ENCODE assay signal across 9 cellular contexts in the genomic region with DNA sequence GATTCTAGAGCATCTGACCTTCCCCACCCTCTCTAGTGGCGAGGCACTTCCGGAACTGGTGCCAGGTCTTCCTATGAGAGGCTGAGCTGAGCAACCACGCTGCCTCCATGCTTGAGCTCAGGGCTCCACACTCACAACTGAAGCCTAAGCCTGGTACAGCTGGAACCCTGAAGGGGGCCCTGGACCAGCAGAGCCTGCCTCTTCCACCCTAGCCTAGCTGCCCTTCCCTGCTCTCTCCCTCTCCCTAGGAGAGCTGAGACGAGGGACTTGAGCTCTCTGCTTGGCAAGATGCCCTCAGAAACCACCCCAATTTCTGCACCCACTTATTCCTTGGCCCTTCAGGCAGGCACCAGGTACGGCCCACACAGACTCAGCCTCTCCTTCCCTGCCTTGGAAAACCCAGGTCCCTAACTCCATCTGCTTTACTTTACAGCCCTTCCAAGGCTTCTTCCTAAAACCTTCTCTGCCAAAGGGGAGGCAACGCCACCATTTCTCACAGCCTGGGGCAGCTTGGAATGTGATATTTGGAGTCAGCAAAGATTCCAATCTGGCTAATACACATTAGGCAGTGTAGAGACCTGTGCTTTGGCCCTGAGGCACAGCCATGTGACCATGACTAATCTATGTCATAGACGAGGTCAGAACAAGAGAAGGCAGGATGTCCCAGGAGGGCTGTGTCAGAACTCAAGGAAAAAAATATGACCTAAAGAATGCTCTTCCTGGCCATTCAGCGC. TPM values are rescaled to one million over a fixed set of nuclear protein-coding genes. Genes with fewer than 3 reads are reported as not detected.
DNase-seq lines count a peak whose midpoint lies in the region; ATAC-seq and TF ChIP-seq lines count a peak whose summit lies in the region.
"Had no signal": no experiment of that assay in that cellular context is flagged by ENCODE, and none has a peak within 500 bp of the region (broad histone marks: within the 10 kb centered on the region; RNA-seq: fewer than 3 reads in every experiment).

No MANE protein-coding gene starts in this region.

- peaks cover 38% of the 10 kb centered on the region for H3K36me3 Mint-ChIP-seq in endothelial cell (ENCODE audit: low read depth, unreplicated experiment)
- H3K36me3 Mint-ChIP-seq in neural progenitor cell, result peaks cover 39% of the 10 kb centered on the region

- H3K9me3 ChIP-seq in neural progenitor cell (ENCODE audit: low read depth), result no peaks in the 10 kb centered on the region
- H3K9me3 ChIP-seq in WERI-Rb-1 (ENCODE audit: severe bottlenecking), result peaks cover under 1% of the 10 kb centered on the region
- H3K9me3 ChIP-seq: BLaER1 treated with 17β-estradiol and CSF1 and Interleukin-3, amounts not matched to agents 10 nM and 100 nM had no signal

- H3K27me3 ChIP-seq in neural progenitor cell, result no peaks in the 10 kb centered on the region
- no peaks in the 10 kb centered on the region for H3K27me3 ChIP-seq in WERI-Rb-1 (ENCODE audit: insufficient read depth, low read depth, severe bottlenecking)
- H3K27me3 ChIP-seq: BLaER1 treated with 17β-estradiol and CSF1 and Interleukin-3, amounts not matched to agents 10 nM and 100 nM had no signal

- no peak overlapping the region for H3K9ac ChIP-seq in neural progenitor cell
- H3K9ac ChIP-seq: BLaER1 treated with 17β-estradiol and CSF1 and Interleukin-3, amounts not matched to agents 10 nM and 100 nM had no signal

- peaks cover 25% of the 10 kb centered on the region for H3K4me1 Mint-ChIP-seq in endothelial cell (ENCODE audit: unreplicated experiment)
- peaks cover 22% of the 10 kb centered on the region for H3K4me1 Mint-ChIP-seq in neural progenitor cell

- H4K20me1 ChIP-seq in neural progenitor cell (ENCODE audit: low read depth), result peaks cover 3% of the 10 kb centered on the region

- ATAC-seq in GM18520 (IDR thresholded peaks at IDR 0.05; ENCODE audit: unreplicated experiment) (no peak), HG03280 (IDR thresholded peaks at IDR 0.05; ENCODE audit: unreplicated experiment) (no peak)

- H3K9me3 Mint-ChIP-seq in endothelial cell (ENCODE audit: unreplicated experiment), result no peaks in the 10 kb centered on the region
- H3K9me3 Mint-ChIP-seq in neural progenitor cell, result peaks cover 2% of the 10 kb centered on the region

- H3F3A ChIP-seq in neural progenitor cell (ENCODE audit: low read depth), result no peaks in the 10 kb centered on the region

- peak overlapping the region; percentile 69 for H3K4me3 Mint-ChIP-seq in endothelial cell (ENCODE audit: unreplicated experiment)
- no peak overlapping the region for H3K4me3 Mint-ChIP-seq in neural progenitor cell

- no peaks in the 10 kb centered on the region for H3K36me3 ChIP-seq in neural progenitor cell
- peaks cover 53% of the 10 kb centered on the region for H3K36me3 ChIP-seq in WERI-Rb-1

- TF ChIP-seq CTCF in endothelial cell (IDR thresholded peaks at IDR 0.05; ENCODE audit: unreplicated experiment), result no peak
- TF ChIP-seq CTCF in neural progenitor cell (IDR thresholded peaks at IDR 0.05), result no peak
- no peak for TF ChIP-seq CTCF in WERI-Rb-1 (IDR thresholded peaks at IDR 0.05; ENCODE audit: low read depth, low read length)

- H3K4me2 ChIP-seq in neural progenitor cell, result no peak overlapping the region

- H3K27me3 Mint-ChIP-seq in endothelial cell (ENCODE audit: unreplicated experiment), result peaks cover 6% of the 10 kb centered on the region
- peaks cover 10% of the 10 kb centered on the region for H3K27me3 Mint-ChIP-seq in neural progenitor cell (ENCODE audit: insufficient read depth, low read depth)

- H3K79me2 ChIP-seq in neural progenitor cell (ENCODE audit: low read depth), result peaks cover 19% of the 10 kb centered on the region

- peak; percentile 52 for DNase-seq in SIG-M5 treated with dmso at 0.1 percent for 504 hours (lab: John Stamatoyannopoulos, UW; ENCODE audit: unreplicated experiment)
- DNase-seq in SIG-M5 (lab: John Stamatoyannopoulos, UW), result no peak
- DNase-seq in NCI-H226, result peak; percentile 45
- no peak for DNase-seq in endothelial cell (ENCODE audit: low spot score)
- DNase-seq in neural progenitor cell (ENCODE audit: low spot score), result no peak
- no peak for DNase-seq in WERI-Rb-1

- no peak overlapping the region for H2AFZ ChIP-seq in neural progenitor cell (replicated peaks)

- H3K4me3 ChIP-seq in neural progenitor cell, result no peak overlapping the region
- H3K4me3 ChIP-seq in WERI-Rb-1 (ENCODE audit: low read depth, low read length), result no peak overlapping the region
- H3K4me3 ChIP-seq: BLaER1 treated with 17β-estradiol and CSF1 and Interleukin-3, amounts not matched to agents 10 nM and 100 nM had no signal

- H3K27ac ChIP-seq in neural progenitor cell (no peak overlapping the region), WERI-Rb-1 (no peak overlapping the region)

- no peaks in the 10 kb centered on the region for H3K4me1 ChIP-seq in neural progenitor cell

- H3K27ac Mint-ChIP-seq in endothelial cell (ENCODE audit: unreplicated experiment), result peak overlapping the region; percentile 44
- H3K27ac Mint-ChIP-seq in neural progenitor cell, result peak overlapping the region; percentile 96

RNA-seq across cellular contexts. Expression of gene COX7A2L, which starts 18.8 kb away (rescaled TPM):
- total RNA-seq in endothelial cell (ENCODE audit: unreplicated experiment), result 94.8 TPM
- 212 and 292 TPM in 2 replicates for total RNA-seq in neural progenitor cell (ENCODE audit: low replicate concordance)

Comparison
In these comparisons a context has a peak if more than half of its experiments do, and no peak if none do; other contexts are left out.
1. DNase-seq: peak in SIG-M5 treated with dmso at 0.1 percent for 504 hours (single experiment) and NCI-H226 (single experiment); none in SIG-M5 (single experiment), endothelial cell (single experiment), neural progenitor cell (single experiment) and WERI-Rb-1 (single experiment).